8 cellular contexts compared by ENCODE assay signal in the genomic region with DNA sequence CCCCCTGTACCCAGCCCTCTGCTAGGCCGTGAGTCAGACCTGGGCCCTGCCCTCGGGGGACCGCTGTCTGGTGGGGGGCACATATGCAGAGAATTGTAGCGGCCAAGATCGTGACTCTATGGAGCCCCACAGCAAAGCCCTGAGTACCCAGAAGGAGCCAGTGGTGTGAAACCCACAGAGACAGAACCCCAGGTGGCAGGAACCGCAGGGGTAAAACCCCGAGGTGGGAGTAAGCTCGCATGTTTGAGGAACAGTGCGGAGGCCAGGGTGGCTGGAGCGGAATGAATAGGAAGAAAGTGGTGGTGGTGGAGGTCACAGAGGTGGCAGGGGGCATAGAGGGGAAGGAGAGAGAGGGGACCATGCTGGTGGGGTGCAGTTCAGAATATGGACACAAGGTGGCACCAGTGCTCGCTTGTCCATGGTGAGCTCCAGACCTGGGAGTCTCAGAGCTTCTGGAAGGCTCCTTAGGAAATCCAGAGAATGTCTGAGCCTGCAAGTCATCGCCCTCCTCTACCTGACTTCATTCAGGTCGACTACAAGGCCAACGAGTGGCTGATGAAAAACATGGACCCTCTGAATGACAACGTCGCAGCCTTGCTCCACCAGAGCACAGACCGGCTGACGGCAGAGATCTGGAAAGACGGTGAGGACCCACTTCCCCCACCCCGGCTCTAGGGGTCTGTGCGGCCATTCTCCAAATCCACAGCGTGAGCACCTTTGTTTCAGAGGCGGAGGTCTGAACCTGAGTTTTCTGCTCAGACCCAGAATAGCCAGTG. TPM values are rescaled to one million over a fixed set of nuclear protein-coding genes. Genes with fewer than 3 reads are reported as not detected.
DNase-seq lines count a peak whose midpoint lies in the region; ATAC-seq, FAIRE-seq and TF ChIP-seq lines count a peak whose summit lies in the region.

No MANE protein-coding gene starts in this region.

- no peak overlapping the region for H3K4me3 ChIP-seq in lung

- H3K36me3 ChIP-seq in lung (ENCODE audit: control insufficient read depth in 2 of 2, insufficient read depth in 2 of 2, low read length in 2 of 2) = peaks cover 0 to 16% of the 10 kb centered on the region in 2 donors

- TF ChIP-seq CTCF in GM10248 (IDR thresholded peaks at IDR 0.05; ENCODE audit: control extremely low read depth, extremely low read depth, low read depth, missing control alignments) (peak; percentile 48), lung (IDR thresholded peaks at IDR 0.05; ENCODE audit: control extremely low read depth, extremely low read depth) (peak; percentile 14)

- DNase-seq in GM10248 (ENCODE audit: extremely low spot score) (peak; percentile 46), NCI-H446 treated with DMSO at 0.1 percent for 48 hours (lab: John Stamatoyannopoulos, UW) (peak; percentile 1), astrocyte of the hippocampus (ENCODE audit: low read depth, low spot score) (peak; percentile 36), lung (ENCODE audit: low spot score) (no peak), RCC 7860 (ENCODE audit: low spot score) (no peak), GF-D8 (lab: John Stamatoyannopoulos, UW) (no peak)

- H3K27me3 ChIP-seq in lung (ENCODE audit: control insufficient read depth, insufficient read depth) = no peaks in the 10 kb centered on the region

- ATAC-seq in lung (ENCODE audit: insufficient read depth, low FRiP score) (no peak), HG03520 (IDR thresholded peaks at IDR 0.05; ENCODE audit: unreplicated experiment) (no peak), HG02763 (IDR thresholded peaks at IDR 0.05; ENCODE audit: unreplicated experiment) (no peak)

- H3K9me3 ChIP-seq in lung (ENCODE audit: control insufficient read depth in 2 of 2, insufficient read depth in 1 of 2, low read length in 1 of 2) = peaks cover 0 to 12% of the 10 kb centered on the region in 2 donors

- H3K27ac ChIP-seq in lung (ENCODE audit: low read depth in 1 of 2, low read length in 1 of 2) = no peak overlapping the region

- H3K4me1 ChIP-seq in lung (ENCODE audit: control insufficient read depth in 2 of 2, insufficient read depth in 2 of 2, low read length in 2 of 2) = no peaks in the 10 kb centered on the region

- CTCF ChIA-PET in GM10248 (lab: Yijun Ruan, JAX) = interaction anchor here (1.0 to 1.2 kb wide), 5 partner anchors 9 to 76 kb away, joined by 3 to 9 read pairs (median 5); a partner anchor contains a TSS

- POLR2A ChIA-PET in GM10248 (lab: Yijun Ruan, JAX) = no interaction called here

- no peak for FAIRE-seq in RCC 7860 (lab: Jason Lieb, UNC)

- WGBS in lung, 2 donors = 92 to 94% methylated on average over 23 of the region's 23 CpGs

RNA-seq across cellular contexts. Expression of a gene that starts 48.9 kb away (rescaled TPM):
- total RNA-seq in lung = 100 to 1,000 TPM in 1 of 2 donors, 10 to 100 TPM in 1; 55.3 to 142 TPM
- 100 to 1,000 TPM in 1 of 2 donors, 10 to 100 TPM in 1; 48.3 to 159 TPM for polyA plus RNA-seq in lung

Comparison
In these comparisons a context has a peak if more than half of its experiments do, and no peak if none do; other contexts are left out.
1. DNase-seq: peak in GM10248 (single experiment), NCI-H446 treated with DMSO at 0.1 percent for 48 hours (single experiment) and astrocyte of the hippocampus (single experiment); none in lung (single experiment), RCC 7860 (single experiment) and GF-D8 (single experiment).